ENCODE assay signal across 8 cellular contexts in the genomic region with DNA sequence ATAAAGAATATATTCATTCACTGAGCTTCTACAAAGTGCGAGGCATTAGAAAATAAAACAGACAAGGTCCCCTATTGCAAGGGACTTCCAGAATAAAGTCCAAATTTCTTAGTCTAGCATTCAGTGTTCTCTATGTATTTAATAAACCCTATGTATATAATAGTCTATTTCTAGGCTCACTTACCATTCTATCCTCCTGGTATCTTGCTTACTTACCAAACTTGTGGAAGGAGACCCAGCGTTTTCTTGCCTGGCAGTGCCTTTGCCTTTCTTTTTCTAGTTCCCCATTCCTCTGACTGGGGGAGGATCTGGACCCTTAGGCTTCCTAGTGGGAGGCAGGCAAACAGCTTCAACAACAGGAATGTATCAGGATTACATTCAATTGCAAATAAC. TPM values are rescaled to one million over a fixed set of nuclear protein-coding genes. Genes with fewer than 3 reads are reported as not detected.
DNase-seq lines count a peak whose midpoint lies in the region; FAIRE-seq and TF ChIP-seq lines count a peak whose summit lies in the region.

No MANE protein-coding gene starts in this region.

- no peaks in the 10 kb centered on the region for H3K9me3 Mint-ChIP-seq in nephron progenitor cell

- H3K9ac ChIP-seq in BLaER1 treated with 17β-estradiol and CSF1 and Interleukin-3, amounts not matched to agents 10 nM and 100 nM: peak overlapping the region in 2 of 11 experiments; percentile 91 to 92; a peak in 2 of 22 replicates

- H3K4me3 ChIP-seq in BLaER1 treated with 17β-estradiol and CSF1 and Interleukin-3, amounts not matched to agents 10 nM and 100 nM: peak overlapping the region; percentile 91 to 100 (median 95)
- peak overlapping the region; percentile 65 for H3K4me3 ChIP-seq in MG63

- H3K27ac ChIP-seq in BLaER1 treated with 17β-estradiol and CSF1 and Interleukin-3, amounts not matched to agents 10 nM and 100 nM: peak overlapping the region; percentile 30 to 95 (median 92); a peak in 21 of 22 replicates
- peak overlapping the region; percentile 65 for H3K27ac ChIP-seq in cingulate gyrus (ENCODE audit: low read depth, low read length)

- H3K4me2 ChIP-seq in BLaER1 treated with 17β-estradiol and CSF1 and Interleukin-3, amounts not matched to agents 10 nM and 100 nM: peak overlapping the region; percentile 57 to 100 (median 87)

- peaks cover 26 to 40% (median 38%) of the 10 kb centered on the region in 11 experiments for H4K20me1 ChIP-seq in BLaER1 treated with 17β-estradiol and CSF1 and Interleukin-3, amounts not matched to agents 10 nM and 100 nM

- DNase-seq in MG63: no peak
- DNase-seq in nephron progenitor cell: no peak
- DNase-seq in D721Med (ENCODE audit: insufficient read length, low spot score): no peak
- no peak for DNase-seq in nucleus accumbens (lab: John Stamatoyannopoulos, UW)
- no peak for DNase-seq in SIG-M5 (lab: John Stamatoyannopoulos, UW)
- no peak for DNase-seq in NCI-H524 (lab: John Stamatoyannopoulos, UW)

- H3K36me3 Mint-ChIP-seq in nephron progenitor cell (ENCODE audit: low read depth): no peaks in the 10 kb centered on the region

- H3K27me3 Mint-ChIP-seq in nephron progenitor cell (ENCODE audit: low read depth, poor library complexity): peaks cover 38% of the 10 kb centered on the region

- peaks cover 0 to 10% (median 0%) of the 10 kb centered on the region in 11 experiments; a peak in 7 of 22 replicates for H3K36me3 ChIP-seq in BLaER1 treated with 17β-estradiol and CSF1 and Interleukin-3, amounts not matched to agents 10 nM and 100 nM
- no peaks in the 10 kb centered on the region for H3K36me3 ChIP-seq in MG63

- peak overlapping the region; percentile 84 for H3K4me3 Mint-ChIP-seq in nephron progenitor cell

- peaks cover 28 to 70% (median 46%) of the 10 kb centered on the region in 10 experiments for H3K4me1 ChIP-seq in BLaER1 treated with 17β-estradiol and CSF1 and Interleukin-3, amounts not matched to agents 10 nM and 100 nM

- peaks cover 39% of the 10 kb centered on the region for H3K4me1 Mint-ChIP-seq in nephron progenitor cell

- H3K27ac Mint-ChIP-seq in nephron progenitor cell: no peak overlapping the region

- TF ChIP-seq CTCF in nephron progenitor cell (IDR thresholded peaks at IDR 0.05): no peak
- no peak for TF ChIP-seq CTCF in D721Med (IDR thresholded peaks at IDR 0.05; ENCODE audit: insufficient read depth, missing control alignments)

- peaks cover 0 to 9% (median 0%) of the 10 kb centered on the region in 11 experiments; a peak in 1 of 22 replicates for H3K9me3 ChIP-seq in BLaER1 treated with 17β-estradiol and CSF1 and Interleukin-3, amounts not matched to agents 10 nM and 100 nM (replicated peaks in 1 of 11)
- H3K9me3 ChIP-seq in MG63: no peaks in the 10 kb centered on the region

- no peaks in the 10 kb centered on the region for H3K27me3 ChIP-seq in BLaER1 treated with 17β-estradiol and CSF1 and Interleukin-3, amounts not matched to agents 10 nM and 100 nM
- no peaks in the 10 kb centered on the region for H3K27me3 ChIP-seq in MG63

- no peak for FAIRE-seq in D721Med (lab: Jason Lieb, UNC)

RNA-seq across cellular contexts. Expression of a gene that starts 0.6 kb away (rescaled TPM):
- 5.0 and 6.9 TPM in 2 replicates for total RNA-seq in MG63 (2014; rRNA removed; shearing (Covaris generic); ENCODE audit: low replicate concordance)
